28 cellular contexts compared by ENCODE assay signal in the genomic region with DNA sequence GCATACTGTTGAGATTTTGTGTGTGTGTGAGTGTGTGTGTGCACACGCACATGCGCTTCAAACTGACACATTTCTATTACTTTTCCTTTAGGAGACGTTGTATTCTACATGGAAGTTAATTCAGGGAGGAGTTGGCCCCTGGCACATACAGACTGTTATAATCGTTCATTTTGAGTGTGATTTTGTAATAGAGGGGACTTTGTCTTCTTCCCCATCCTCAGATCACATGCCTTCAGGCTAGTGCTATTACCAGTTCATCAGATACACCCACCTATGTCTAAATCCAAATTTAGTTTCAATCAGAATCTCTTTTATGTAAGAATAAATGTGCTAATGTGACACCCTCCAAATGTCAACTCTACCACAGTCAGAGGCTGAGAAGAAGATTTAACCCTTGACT.
"Had no signal": no experiment of that assay in that cellular context is flagged by ENCODE, and none has a peak within 500 bp of the region (broad histone marks: within the 10 kb centered on the region; RNA-seq: fewer than 3 reads in every experiment).

No MANE protein-coding gene starts in this region.

- H3K4me3 ChIP-seq: left lung, lung, mucosa of descending colon, psoas muscle, right atrium auricular region, right lobe of liver, skin epidermis, spleen, suprapubic skin, thoracic aorta, tibial artery, upper lobe of right lung had no signal

- H3K4me3 Mint-ChIP-seq: naive thymus-derived CD8-positive, alpha-beta T cell; nephron; neural crest cell; stimulated activated effector memory CD8-positive, alpha-beta T cell treated with anti-CD3 and anti-CD28 coated beads, Interleukin-12 subunit alpha, Interleukin-12 subunit beta, amount 100 ng/mL, for 72 hours; stimulated activated naive CD8-positive, alpha-beta T cell treated with anti-CD3 and anti-CD28 coated beads, Interleukin-15, Interleukin-2, amounts not matched to agents 100 ng/mL and 50 ng/mL, for 24 hours had no signal

- FAIRE-seq: keratinocyte, urothelium cell line had no signal

- H3K36me3 Mint-ChIP-seq: stimulated activated effector memory CD8-positive, alpha-beta T cell treated with anti-CD3 and anti-CD28 coated beads, Interleukin-12 subunit alpha, Interleukin-12 subunit beta, amount 100 ng/mL, for 72 hours had no signal

- H3K36me3 ChIP-seq: left lung, right atrium auricular region, right lobe of liver, spleen, suprapubic skin, thoracic aorta, tibial artery, upper lobe of right lung had no signal

- H3K27me3 ChIP-seq: left lung, right atrium auricular region, right lobe of liver, suprapubic skin, tibial artery, upper lobe of right lung had no signal

- H3K9me3 Mint-ChIP-seq: naive thymus-derived CD8-positive, alpha-beta T cell; nephron; neural crest cell; stimulated activated effector memory CD8-positive, alpha-beta T cell treated with anti-CD3 and anti-CD28 coated beads, Interleukin-12 subunit alpha, Interleukin-12 subunit beta, amount 100 ng/mL, for 72 hours; stimulated activated naive CD8-positive, alpha-beta T cell treated with anti-CD3 and anti-CD28 coated beads, Interleukin-15, Interleukin-2, amounts not matched to agents 100 ng/mL and 50 ng/mL, for 24 hours had no signal

- DNase-seq: hippocampal formation; kidney glomerular epithelial cell; left cardiac atrium; left lung; midbrain; mucosa of descending colon; naive thymus-derived CD8-positive, alpha-beta T cell; nucleus accumbens; psoas muscle; right lobe of liver; spleen; stimulated activated CD4-positive, alpha-beta T cell treated with anti-CD3 and anti-CD28 coated beads, Interleukin-4, amount 100 ng/mL, for 24 hours; stimulated activated naive CD4-positive, alpha-beta T cell; tibial artery; trophoblast cell; upper lobe of right lung had no signal

- H2AFZ ChIP-seq: parathyroid adenoma had no signal

- H3K9ac ChIP-seq: parathyroid adenoma had no signal

- ATAC-seq: left cardiac atrium; left lung; mucosa of descending colon; naive thymus-derived CD8-positive, alpha-beta T cell; psoas muscle; stimulated activated effector memory CD8-positive, alpha-beta T cell treated with anti-CD3 and anti-CD28 coated beads, Interleukin-12 subunit alpha, Interleukin-12 subunit beta, amount 100 ng/mL, for 72 hours; upper lobe of right lung had no signal

- H3K27ac ChIP-seq: left lung, parathyroid adenoma, psoas muscle, right atrium auricular region, right lobe of liver, skin epidermis, spleen, suprapubic skin, thoracic aorta, tibial artery, upper lobe of right lung had no signal

- H3K9me3 ChIP-seq: left lung, mucosa of descending colon, psoas muscle, right atrium auricular region, right lobe of liver, spleen, suprapubic skin, thoracic aorta, tibial artery, upper lobe of right lung had no signal

- H3K4me1 ChIP-seq: left lung, parathyroid adenoma, psoas muscle, right atrium auricular region, right lobe of liver, spleen, suprapubic skin, upper lobe of right lung had no signal

- H3K79me2 ChIP-seq: parathyroid adenoma had no signal

- H3K4me1 Mint-ChIP-seq: naive thymus-derived CD8-positive, alpha-beta T cell; nephron; stimulated activated effector memory CD8-positive, alpha-beta T cell treated with anti-CD3 and anti-CD28 coated beads, Interleukin-12 subunit alpha, Interleukin-12 subunit beta, amount 100 ng/mL, for 72 hours had no signal

- H3K27ac Mint-ChIP-seq: naive thymus-derived CD8-positive, alpha-beta T cell; nephron; stimulated activated effector memory CD8-positive, alpha-beta T cell treated with anti-CD3 and anti-CD28 coated beads, Interleukin-12 subunit alpha, Interleukin-12 subunit beta, amount 100 ng/mL, for 72 hours; stimulated activated naive CD8-positive, alpha-beta T cell treated with anti-CD3 and anti-CD28 coated beads, Interleukin-15, Interleukin-2, amounts not matched to agents 100 ng/mL and 50 ng/mL, for 24 hours had no signal
